Comparison of ENCODE assay signal across 17 cellular contexts in the genomic region with DNA sequence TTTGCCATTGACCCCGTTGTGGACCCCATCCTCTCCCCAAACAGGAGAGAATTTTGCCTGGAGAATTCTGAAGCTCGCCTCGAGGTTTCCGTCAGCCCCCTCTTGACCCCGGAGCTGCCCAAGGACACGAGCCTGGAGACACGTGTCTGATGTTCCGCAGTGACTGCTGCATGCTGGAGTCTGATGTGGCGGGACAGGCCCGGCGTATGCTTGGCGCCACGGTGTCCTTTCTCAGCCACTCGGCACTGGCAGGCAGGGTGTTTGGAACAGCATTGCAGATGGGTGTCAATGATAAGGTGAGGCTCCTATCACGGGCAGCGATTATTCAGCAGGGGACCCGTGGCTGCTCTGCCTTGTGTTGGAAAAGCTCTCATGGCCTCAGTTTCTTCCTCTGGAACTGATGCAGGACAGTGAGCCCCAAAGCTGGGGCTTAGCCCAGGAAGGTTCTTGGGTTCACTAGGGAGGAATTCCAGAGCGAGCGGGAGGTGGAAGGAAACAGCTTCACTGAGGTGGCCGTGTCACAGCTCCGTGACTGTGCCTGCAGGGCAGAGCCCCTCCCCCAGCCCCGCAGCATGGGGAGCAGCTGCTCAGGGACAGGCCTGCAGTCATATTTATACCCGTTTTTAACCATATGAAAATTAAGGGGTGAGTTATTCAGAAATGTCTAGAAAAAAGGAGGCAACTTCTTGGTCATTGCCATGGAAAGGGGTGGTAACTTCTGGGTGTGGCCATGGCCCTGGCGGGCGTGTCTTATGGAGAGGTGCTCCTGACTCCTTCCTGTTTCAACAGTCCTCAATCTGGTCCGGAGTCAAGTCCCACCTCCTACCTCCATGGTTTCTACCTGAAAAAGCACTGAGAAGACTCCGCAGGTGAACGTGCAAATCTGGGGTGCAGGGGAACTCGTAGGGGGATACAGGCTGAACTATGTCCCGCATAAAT.
DNase-seq lines count a peak whose midpoint lies in the region; ATAC-seq and TF ChIP-seq lines count a peak whose summit lies in the region.
"Had no signal": no experiment of that assay in that cellular context is flagged by ENCODE, and none has a peak within 500 bp of the region (broad histone marks: within the 10 kb centered on the region; RNA-seq: fewer than 3 reads in every experiment).

No MANE protein-coding gene starts in this region.

- no peaks in the 10 kb centered on the region for H3K9me3 ChIP-seq in BLaER1
- H3K9me3 ChIP-seq: body of pancreas, uterus had no signal

- H3K4me3 ChIP-seq in BLaER1 (no peak overlapping the region), brain microvascular endothelial cell (ENCODE audit: low read depth, low read length) (no peak overlapping the region)
- H3K4me3 ChIP-seq: body of pancreas, lung, uterus had no signal

- H4K20me1 ChIP-seq in BLaER1 = no peaks in the 10 kb centered on the region

- ATAC-seq in GM19397 (IDR thresholded peaks at IDR 0.05; ENCODE audit: unreplicated experiment) = no peak
- ATAC-seq: body of pancreas, foreskin keratinocyte, SK-N-SH treated with all-trans-retinoic acid at 6 μM for 48 hours had no signal

- intact Hi-C loops in posterior vena cava (cut with DNase I) = no loop called here

- H3K4me2 ChIP-seq in BLaER1 = peak overlapping the region; percentile 63

- peaks cover 61% of the 10 kb centered on the region for H3K4me1 ChIP-seq in BLaER1
- H3K4me1 ChIP-seq: uterus had no signal

- no peak for TF ChIP-seq CTCF in brain microvascular endothelial cell (IDR thresholded peaks at IDR 0.05; ENCODE audit: low read depth, low read length, missing control alignments)
- no peak for TF ChIP-seq CTCF in GM13977 (IDR thresholded peaks at IDR 0.05; ENCODE audit: extremely low read depth, insufficient read depth, missing control alignments)

- in situ Hi-C loops in brain microvascular endothelial cell (cut with HindIII; ENCODE audit: low pct_ligation_motif_present, low sequenced_read_pairs) (no loop called here), GM13977 (cut with MboI; ENCODE audit: low pct_unique_long_range_greater_than_20kb, low sequenced_read_pairs, unreplicated experiment) (no loop called here)

- no peak overlapping the region; the same call in 1 of the 2 replicates for H3K27ac ChIP-seq in BLaER1
- no peak overlapping the region for H3K27ac ChIP-seq in brain microvascular endothelial cell
- H3K27ac ChIP-seq: body of pancreas, foreskin keratinocyte, uterus had no signal

- peak; percentile 49 for DNase-seq in NAMALWA (ENCODE audit: low spot score)
- DNase-seq in germinal center (ENCODE audit: low spot score) = peak; percentile 42
- peak; percentile 59 for DNase-seq in posterior vena cava (ENCODE audit: low spot score)
- no peak for DNase-seq in medulla oblongata (ENCODE audit: extremely low spot score)
- no peak for DNase-seq in brain microvascular endothelial cell
- DNase-seq in GM13977 (ENCODE audit: low spot score) = no peak
- DNase-seq: activated naive CD4-positive, alpha-beta T cell treated with anti-CD3 and anti-CD28 coated beads, Interleukin-2, amount 10 ng/mL, durations not matched to agents 7 days and 5 days; activated T-cell treated with anti-CD3 and anti-CD28 coated beads for 4 hours; body of pancreas; foreskin keratinocyte; naive B cell; NCI-H187 treated with DMSO at 0.1 percent for 48 hours; uterus had no signal

- H3K36me3 ChIP-seq in BLaER1 = no peaks in the 10 kb centered on the region
- H3K36me3 ChIP-seq in brain microvascular endothelial cell (replicated peaks) = no peaks in the 10 kb centered on the region
- H3K36me3 ChIP-seq: uterus had no signal

- H3K9ac ChIP-seq in BLaER1 = no peak overlapping the region

- H3K27me3 ChIP-seq in BLaER1 (no peaks in the 10 kb centered on the region), brain microvascular endothelial cell (replicated peaks) (no peaks in the 10 kb centered on the region)
- H3K27me3 ChIP-seq: body of pancreas, foreskin keratinocyte, uterus had no signal

Comparison
In these comparisons a context has a peak if more than half of its experiments do, and no peak if none do; other contexts are left out.
1. DNase-seq: peak in NAMALWA (single experiment), germinal center (single experiment) and posterior vena cava (single experiment); none in medulla oblongata (single experiment), brain microvascular endothelial cell (single experiment) and GM13977 (single experiment).